In genomic region chr17:47652570-47652969, GRCh38 we compare ENCODE assay signal across 10 cellular contexts. TPM values are rescaled to one million over a fixed set of nuclear protein-coding genes. Genes with fewer than 3 reads are reported as not detected.
DNase-seq lines count a peak whose midpoint lies in the region; ATAC-seq, FAIRE-seq and TF ChIP-seq lines count a peak whose summit lies in the region.
"Had no signal": no experiment of that assay in that cellular context is flagged by ENCODE, and none has a peak within 500 bp of the region (broad histone marks: within the 10 kb centered on the region; RNA-seq: fewer than 3 reads in every experiment).

No MANE protein-coding gene starts in this region.

- no peak overlapping the region for H2AFZ ChIP-seq in HepG2 (ENCODE audit: low read length)

- 95% methylated on average over 6 of the region's 6 CpGs for WGBS in HepG2 (ENCODE audit: low lambda C conversion rate)
- WGBS in right lobe of liver (ENCODE audit: insufficient coverage, low coverage, low lambda C conversion rate, missing lambda C conversion rate) = 81% methylated on average over 6 of the region's 6 CpGs

- peaks cover 72% of the 10 kb centered on the region for H3K79me2 ChIP-seq in HepG2 (ENCODE audit: insufficient read depth, low read length)

- CTCF ChIA-PET in HepG2 (lab: Yijun Ruan, JAX; ENCODE audit: low intra/inter-chr PET ratio, low total read pairs) = no interaction called here
- CTCF ChIA-PET in activated CD4-positive, alpha-beta memory T cell treated with anti-CD3 and anti-CD28 coated beads, Interleukin-2, amount 10 ng/mL, durations not matched to agents 7 days and 5 days (lab: Charles Lee) = interaction anchor here (0.7 to 7.3 kb wide), 2 partner anchors 12 to 28 kb away, joined by 6 to 59 read pairs; no protein-coding TSS in a partner anchor

- H3K36me3 ChIP-seq in HepG2 (replicated peaks in 1 of 2; ENCODE audit: control insufficient read depth in 1 of 2, insufficient read depth in 2 of 2, low read length in 2 of 2) (peaks cover 33 to 53% of the 10 kb centered on the region in 2 experiments), right lobe of liver (peaks cover 5 to 52% (median 25%) of the 10 kb centered on the region in 4 donors), upper lobe of right lung (peaks cover 58% of the 10 kb centered on the region)

- in situ Hi-C loops in HepG2 (cut with HindIII; ENCODE audit: extremely low pct_ligation_motif_present, low pct_unique_long_range_greater_than_20kb) = no loop called here

- TF ChIP-seq POLR2A in HepG2 (IDR thresholded peaks at IDR 0.05; ENCODE audit: insufficient read depth in 1 of 2, low read depth in 2 of 2, low read length in 2 of 2) (peak in 1 of 2 experiments; percentile 20; a peak in 1 of 4 replicates), right lobe of liver (IDR thresholded peaks at IDR 0.05) (no peak)

- no peaks in the 10 kb centered on the region for H3K9me3 Mint-ChIP-seq in activated CD4-positive, alpha-beta memory T cell treated with anti-CD3 and anti-CD28 coated beads, Interleukin-2, amount 10 ng/mL, durations not matched to agents 7 days and 5 days
- no peaks in the 10 kb centered on the region for H3K9me3 Mint-ChIP-seq in stimulated activated naive CD8-positive, alpha-beta T cell treated with anti-CD3 and anti-CD28 coated beads, Interleukin-15, amount 100 ng/mL, for 72 hours

- intact Hi-C loops in HepG2 (cut with micrococcal nuclease; ENCODE audit: unreplicated experiment) = loop anchor here (5.0 kb wide), 1 partner anchor 35 kb away; no protein-coding TSS in a partner anchor
- intact Hi-C loops in right lobe of liver (cut with DNase I) = no loop called here
- intact Hi-C loops in upper lobe of right lung (cut with DNase I) = no loop called here

- H3K4me3 Mint-ChIP-seq in activated CD4-positive, alpha-beta memory T cell treated with anti-CD3 and anti-CD28 coated beads, Interleukin-2, amount 10 ng/mL, durations not matched to agents 7 days and 5 days = peak overlapping the region; percentile 48
- peak overlapping the region; percentile 91 to 96 for H3K4me3 Mint-ChIP-seq in stimulated activated naive CD8-positive, alpha-beta T cell treated with anti-CD3 and anti-CD28 coated beads, Interleukin-15, amount 100 ng/mL, for 72 hours

- H3K4me1 ChIP-seq in HepG2 (ENCODE audit: insufficient read depth, low read length) = peaks cover 60% of the 10 kb centered on the region
- H3K4me1 ChIP-seq in right lobe of liver = peaks cover 0 to 47% (median 22%) of the 10 kb centered on the region in 4 donors
- peaks cover 18% of the 10 kb centered on the region for H3K4me1 ChIP-seq in foreskin keratinocyte
- peaks cover 32% of the 10 kb centered on the region for H3K4me1 ChIP-seq in upper lobe of right lung

- DNase-seq in HepG2 (ENCODE audit: low spot score) (no peak), right lobe of liver (no peak), fibroblast of the aortic adventitia (ENCODE audit: low read depth) (peak; percentile 30), foreskin keratinocyte (no peak), upper lobe of right lung (no peak), DMS53 treated with DMSO at 0.1 percent for 48 hours (lab: John Stamatoyannopoulos, UW; ENCODE audit: unreplicated experiment) (no peak)
- DNase-seq in activated CD4-positive, alpha-beta memory T cell treated with anti-CD3 and anti-CD28 coated beads, Interleukin-2, amount 10 ng/mL, durations not matched to agents 7 days and 5 days = no peak
- no peak for DNase-seq in stimulated activated naive CD8-positive, alpha-beta T cell treated with anti-CD3 and anti-CD28 coated beads, Interleukin-15, amount 100 ng/mL, for 72 hours
- DNase-seq: dorsolateral prefrontal cortex, NCI-H345 had no signal

- no TSS peak for BruUV-seq in HepG2 (replicated peaks; lab: Mats Ljungman, UMichigan)

- ATAC-seq in HepG2 = no peak
- no peak for ATAC-seq in right lobe of liver
- ATAC-seq in stimulated activated naive CD8-positive, alpha-beta T cell treated with anti-CD3 and anti-CD28 coated beads, Interleukin-15, amount 100 ng/mL, for 72 hours = no peak
- ATAC-seq in foreskin keratinocyte = no peak
- no peak for ATAC-seq in upper lobe of right lung

- peaks cover 73% of the 10 kb centered on the region for H3K4me1 Mint-ChIP-seq in activated CD4-positive, alpha-beta memory T cell treated with anti-CD3 and anti-CD28 coated beads, Interleukin-2, amount 10 ng/mL, durations not matched to agents 7 days and 5 days
- H3K4me1 Mint-ChIP-seq in stimulated activated naive CD8-positive, alpha-beta T cell treated with anti-CD3 and anti-CD28 coated beads, Interleukin-15, amount 100 ng/mL, for 72 hours = peaks cover 76% of the 10 kb centered on the region

- H3K9ac ChIP-seq in HepG2 (ENCODE audit: insufficient read depth, low read depth, low read length) = no peak overlapping the region

- no peak overlapping the region for H3K27ac Mint-ChIP-seq in activated CD4-positive, alpha-beta memory T cell treated with anti-CD3 and anti-CD28 coated beads, Interleukin-2, amount 10 ng/mL, durations not matched to agents 7 days and 5 days
- peak overlapping the region; percentile 26 to 54 for H3K27ac Mint-ChIP-seq in stimulated activated naive CD8-positive, alpha-beta T cell treated with anti-CD3 and anti-CD28 coated beads, Interleukin-15, amount 100 ng/mL, for 72 hours

- TF ChIP-seq RAD21 in HepG2 (CRISPR knock-in tag; IDR thresholded peaks at IDR 0.05) = no peak

- H3K9me3 ChIP-seq in HepG2 (ENCODE audit: low read length) (no peaks in the 10 kb centered on the region), right lobe of liver (no peaks in the 10 kb centered on the region), upper lobe of right lung (no peaks in the 10 kb centered on the region)

- FAIRE-seq in HepG2 (lab: Jason Lieb, UNC) = no peak

- no peak overlapping the region for H3K27ac ChIP-seq in HepG2 (ENCODE audit: extremely low read length, insufficient read depth, low read length)
- H3K27ac ChIP-seq in right lobe of liver = no peak overlapping the region
- no peak overlapping the region for H3K27ac ChIP-seq in foreskin keratinocyte
- H3K27ac ChIP-seq in upper lobe of right lung = no peak overlapping the region
- H3K27ac ChIP-seq: dorsolateral prefrontal cortex had no signal

- no peaks in the 10 kb centered on the region; a peak in 1 of 5 replicates for H3K27me3 ChIP-seq in HepG2 (ENCODE audit: control insufficient read depth in 1 of 2, insufficient read depth in 2 of 2, low read length in 2 of 2)
- no peaks in the 10 kb centered on the region for H3K27me3 ChIP-seq in right lobe of liver
- H3K27me3 ChIP-seq in foreskin keratinocyte = no peaks in the 10 kb centered on the region
- no peaks in the 10 kb centered on the region for H3K27me3 ChIP-seq in upper lobe of right lung
- H3K27me3 ChIP-seq: dorsolateral prefrontal cortex had no signal

- no peak for TF ChIP-seq EP300 in HepG2 (IDR thresholded peaks at IDR 0.05; ENCODE audit: low read depth in 2 of 2, low read length in 2 of 2)
- TF ChIP-seq EP300 in HepG2 (CRISPR knock-in tag; IDR thresholded peaks at IDR 0.05; ENCODE audit: borderline replicate concordance) = no peak

- TF ChIP-seq CTCF in HepG2 (CRISPR knock-in tag; IDR thresholded peaks at IDR 0.05) (no peak), right lobe of liver (IDR thresholded peaks at IDR 0.05) (no peak), fibroblast of the aortic adventitia (IDR thresholded peaks at IDR 0.05; ENCODE audit: insufficient read depth, low read length) (no peak), foreskin keratinocyte (conservative IDR thresholded peaks at IDR 0.05) (no peak), upper lobe of right lung (IDR thresholded peaks at IDR 0.05) (no peak)

- peak overlapping the region; percentile 8; the same call in 1 of the 2 replicates for H3K4me2 ChIP-seq in HepG2 (ENCODE audit: low read depth, low read length)

- POLR2A ChIA-PET in HepG2 (lab: Yijun Ruan, JAX) = interaction anchor here (0.8 to 6.7 kb wide), 2 partner anchors 12 to 24 kb away, joined by 3 to 59 read pairs; no protein-coding TSS in a partner anchor
- POLR2A ChIA-PET in activated CD4-positive, alpha-beta memory T cell treated with anti-CD3 and anti-CD28 coated beads, Interleukin-2, amount 10 ng/mL, durations not matched to agents 7 days and 5 days (lab: Charles Lee) = interaction anchor here (4.4 to 8.9 kb wide), 2 partner anchors 12 to 41 kb away, joined by 19 to 86 read pairs; partner anchors contain the start of gene TBKBP1

- H3K36me3 Mint-ChIP-seq in activated CD4-positive, alpha-beta memory T cell treated with anti-CD3 and anti-CD28 coated beads, Interleukin-2, amount 10 ng/mL, durations not matched to agents 7 days and 5 days (ENCODE audit: low read depth) = peaks cover 75% of the 10 kb centered on the region

- H4K20me1 ChIP-seq in HepG2 (ENCODE audit: insufficient read depth, low read length) = peaks cover 33% of the 10 kb centered on the region

- no peaks in the 10 kb centered on the region for H3K27me3 Mint-ChIP-seq in activated CD4-positive, alpha-beta memory T cell treated with anti-CD3 and anti-CD28 coated beads, Interleukin-2, amount 10 ng/mL, durations not matched to agents 7 days and 5 days
- H3K27me3 Mint-ChIP-seq in stimulated activated naive CD8-positive, alpha-beta T cell treated with anti-CD3 and anti-CD28 coated beads, Interleukin-15, amount 100 ng/mL, for 72 hours = no peaks in the 10 kb centered on the region

- H3K4me3 ChIP-seq in HepG2 (replicated peaks in 1 of 3; ENCODE audit: insufficient read depth in 1 of 3, low read depth in 2 of 3, low read length in 3 of 3) (no peak overlapping the region), right lobe of liver (no peak overlapping the region), fibroblast of the aortic adventitia (ENCODE audit: low read depth, low read length) (no peak overlapping the region), upper lobe of right lung (no peak overlapping the region)
- H3K4me3 ChIP-seq: dorsolateral prefrontal cortex had no signal

RNA-seq across cellular contexts. Expression of gene KPNB1, which starts 2.9 kb away (rescaled TPM):
- 424 and 443 TPM in 2 replicates for total RNA-seq in HepG2 (2016; rRNA removed; fragmentation: Illumina TruSeq; extraction: Trizol)
- 39.2 and 44.6 TPM in 2 replicates for total RNA-seq in HepG2 (2016; cell fraction: cytosol; rRNA removed; fragmentation: Illumina TruSeq; extraction: Trizol; ENCODE audit: low read depth)
- total RNA-seq in HepG2 (2016; cell fraction: insoluble cytoplasmic fraction; rRNA removed; fragmentation: Illumina TruSeq; extraction: Trizol) = 408 and 433 TPM in 2 replicates
- 113 and 126 TPM in 2 replicates for total RNA-seq in HepG2 (2016; cell fraction: membrane; rRNA removed; fragmentation: Illumina TruSeq; extraction: Trizol)
- total RNA-seq in HepG2 (2016; cell fraction: nucleus; rRNA removed; fragmentation: Illumina TruSeq; extraction: Trizol) = 217 and 252 TPM in 2 replicates
- polyA plus RNA-seq in HepG2 (2011; rRNA removed) = 164 and 169 TPM in 2 replicates
- 81.9 and 93.5 TPM in 2 replicates for polyA plus RNA-seq in HepG2 (2011; cell fraction: cytosol; rRNA removed)
- polyA plus RNA-seq in HepG2 (2011; cell fraction: nucleus; rRNA removed) = 158 and 166 TPM in 2 replicates
- 249 and 287 TPM in 2 replicates for polyA plus RNA-seq in HepG2 (2012)
- 7.4 and 10.3 TPM in 2 replicates for polyA plus RNA-seq in HepG2 (2016; cell fraction: cytosol; fragmentation: Illumina TruSeq; extraction: Trizol; ENCODE audit: low read depth)
- polyA plus RNA-seq in HepG2 (2016; cell fraction: insoluble cytoplasmic fraction; fragmentation: Illumina TruSeq; extraction: Trizol; ENCODE audit: low read depth) = 390 TPM in 2 replicates
- polyA plus RNA-seq in HepG2 (2016; cell fraction: membrane; fragmentation: Illumina TruSeq; extraction: Trizol; ENCODE audit: low read depth) = 36.4 and 43.8 TPM in 2 replicates
- polyA plus RNA-seq in HepG2 (2016; cell fraction: nucleus; fragmentation: Illumina TruSeq; extraction: Trizol; ENCODE audit: insufficient read depth, low read depth) = 416 and 457 TPM in 2 replicates
- polyA minus RNA-seq in HepG2 (2011; rRNA and poly(A)+ RNA removed; ENCODE audit: low replicate concordance) = 266 and 436 TPM in 2 replicates
- 150 and 163 TPM in 2 replicates for polyA minus RNA-seq in HepG2 (2011; cell fraction: cytosol; rRNA and poly(A)+ RNA removed)
- 84.6 and 120 TPM in 2 replicates for polyA minus RNA-seq in HepG2 (2011; cell fraction: nucleus; rRNA and poly(A)+ RNA removed)
- total RNA-seq in right lobe of liver = 100 to 1,000 TPM in 2 of 6 experiments, 10 to 100 TPM in 4; 80.8 to 104 (median 94.5) TPM
- total RNA-seq in activated CD4-positive, alpha-beta memory T cell treated with anti-CD3 and anti-CD28 coated beads, Interleukin-2, amount 10 ng/mL, durations not matched to agents 7 days and 5 days = 100 to 1,000 TPM; 329 to 334 TPM
- 473 and 851 TPM in 2 replicates for total RNA-seq in fibroblast of the aortic adventitia (ENCODE audit: low replicate concordance)
- total RNA-seq in foreskin keratinocyte = 313 and 344 TPM in 2 replicates
- polyA plus RNA-seq in foreskin keratinocyte = 75.6 and 107 TPM in 2 replicates
- total RNA-seq in upper lobe of right lung = 196 TPM

RNA-seq across cellular contexts. Expression of gene TBKBP1, which starts 41.4 kb away (rescaled TPM):
- total RNA-seq in HepG2 (2016; rRNA removed; fragmentation: Illumina TruSeq; extraction: Trizol) (2.6 and 3.0 TPM in 2 replicates), right lobe of liver (1 to 10 TPM; 1.2 to 3.2 (median 2.2) TPM), fibroblast of the aortic adventitia (ENCODE audit: low replicate concordance) (7.9 and 9.5 TPM in 2 replicates), foreskin keratinocyte (7.3 and 8.7 TPM in 2 replicates), upper lobe of right lung (14.7 TPM)
- total RNA-seq in HepG2 (2016; cell fraction: cytosol; rRNA removed; fragmentation: Illumina TruSeq; extraction: Trizol; ENCODE audit: low read depth) = 0.88 and 1.4 TPM in 2 replicates
- 2.8 and 3.8 TPM in 2 replicates for total RNA-seq in HepG2 (2016; cell fraction: insoluble cytoplasmic fraction; rRNA removed; fragmentation: Illumina TruSeq; extraction: Trizol)
- 2.5 and 2.9 TPM in 2 replicates for total RNA-seq in HepG2 (2016; cell fraction: membrane; rRNA removed; fragmentation: Illumina TruSeq; extraction: Trizol)
- total RNA-seq in HepG2 (2016; cell fraction: nucleus; rRNA removed; fragmentation: Illumina TruSeq; extraction: Trizol) = 2.6 and 4.3 TPM in 2 replicates
- polyA plus RNA-seq in HepG2 (2011; rRNA removed) (7.0 and 10.9 TPM in 2 replicates), foreskin keratinocyte (6.2 and 6.9 TPM in 2 replicates)
- polyA plus RNA-seq in HepG2 (2011; cell fraction: cytosol; rRNA removed) = 4.9 and 5.8 TPM in 2 replicates
- 50.3 and 56.8 TPM in 2 replicates for polyA plus RNA-seq in HepG2 (2011; cell fraction: nucleus; rRNA removed)
- 11.8 and 15.7 TPM in 2 replicates for polyA plus RNA-seq in HepG2 (2012)
- polyA plus RNA-seq in HepG2 (2016; cell fraction: cytosol; fragmentation: Illumina TruSeq; extraction: Trizol; ENCODE audit: low read depth) = 0.86 and 1.4 TPM in 2 replicates
- 2.8 and 3.9 TPM in 2 replicates for polyA plus RNA-seq in HepG2 (2016; cell fraction: insoluble cytoplasmic fraction; fragmentation: Illumina TruSeq; extraction: Trizol; ENCODE audit: low read depth)
- polyA plus RNA-seq in HepG2 (2016; cell fraction: membrane; fragmentation: Illumina TruSeq; extraction: Trizol; ENCODE audit: low read depth) = 1.6 and 2.8 TPM in 2 replicates
- polyA plus RNA-seq in HepG2 (2016; cell fraction: nucleus; fragmentation: Illumina TruSeq; extraction: Trizol; ENCODE audit: insufficient read depth, low read depth) = 17.9 and 18.3 TPM in 2 replicates
- polyA minus RNA-seq in HepG2 (2011; rRNA and poly(A)+ RNA removed; ENCODE audit: low replicate concordance) = 0.16 and 7.4 TPM in 2 replicates
- 1.8 and 5.3 TPM in 2 replicates for polyA minus RNA-seq in HepG2 (2011; cell fraction: cytosol; rRNA and poly(A)+ RNA removed)
- polyA minus RNA-seq in HepG2 (2011; cell fraction: nucleus; rRNA and poly(A)+ RNA removed) = 4.2 and 6.6 TPM in 2 replicates
- 1 to 10 TPM; 7.0 TPM for total RNA-seq in activated CD4-positive, alpha-beta memory T cell treated with anti-CD3 and anti-CD28 coated beads, Interleukin-2, amount 10 ng/mL, durations not matched to agents 7 days and 5 days
